In the genomic region with DNA sequence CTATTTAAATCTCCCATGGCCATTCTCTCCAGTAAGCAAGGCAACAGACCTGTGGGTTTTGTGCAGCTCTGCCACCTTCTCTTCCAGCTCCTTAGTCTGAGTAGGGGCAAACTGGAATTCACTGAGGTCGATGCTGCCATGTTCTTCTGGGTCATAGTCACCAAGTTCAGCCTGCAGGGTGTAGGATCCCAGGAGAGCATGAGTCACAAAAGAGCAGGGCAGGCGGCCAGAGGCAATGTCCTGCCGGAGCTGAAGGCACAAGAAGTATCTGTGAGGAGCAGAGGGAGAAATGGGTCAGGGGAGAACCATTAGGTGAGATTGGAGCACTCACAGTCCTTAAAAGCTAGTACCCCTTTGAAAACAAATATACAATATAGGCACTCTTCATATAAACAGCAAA, we compare ENCODE assay signal across 14 cellular contexts.
A peak's percentile ranks its signal among the peaks of the same experiment; 100 is the strongest.
DNase-seq lines count a peak whose midpoint lies in the region; ATAC-seq and TF ChIP-seq lines count a peak whose summit lies in the region.
"Had no signal": no experiment of that assay in that cellular context is flagged by ENCODE, and none has a peak within 500 bp of the region (broad histone marks: within the 10 kb centered on the region; RNA-seq: fewer than 3 reads in every experiment).

No MANE protein-coding gene starts in this region.

- H3K4me3 ChIP-seq in heart right ventricle (no peak overlapping the region), transverse colon (no peak overlapping the region)
- H3K4me3 ChIP-seq: body of pancreas, K562, Peyer's patch had no signal

- peak overlapping the region; percentile 22; the same call in 1 of the 2 replicates for H3K27ac Mint-ChIP-seq in HFFc6
- H3K27ac Mint-ChIP-seq in activated T-helper 1 cell treated with anti-CD3 and anti-CD28 coated beads, Interleukin-12 subunit alpha, Interleukin-12 subunit beta, Interleukin-2, Interleukin-4 antibody, amounts not matched to agents 30 ng/mL and 10 ng/mL and 1 ng/mL, durations not matched to agents 14 hours and 24 hours and 36 hours: no peak overlapping the region

- H3K36me3 ChIP-seq in heart right ventricle (peaks cover 0 to 49% (median 16%) of the 10 kb centered on the region in 9 donors), transverse colon (peaks cover 0 to 4% (median 0%) of the 10 kb centered on the region in 4 donors)

- no peak for TF ChIP-seq POLR2A in transverse colon (IDR thresholded peaks at IDR 0.05)

- 41 to 75% methylated on average over 3 of the region's 3 CpGs for WGBS in heart right ventricle, 2 donors
- WGBS in transverse colon (ENCODE audit: low coverage in 1 of 2), 2 donors: 67 to 80% methylated on average over 2 to 3 of the region's 3 CpGs

- H3K36me3 Mint-ChIP-seq in HFFc6 (ENCODE audit: low read depth): no peaks in the 10 kb centered on the region
- no peaks in the 10 kb centered on the region for H3K36me3 Mint-ChIP-seq in activated T-helper 1 cell treated with anti-CD3 and anti-CD28 coated beads, Interleukin-12 subunit alpha, Interleukin-12 subunit beta, Interleukin-2, Interleukin-4 antibody, amounts not matched to agents 30 ng/mL and 10 ng/mL and 1 ng/mL, durations not matched to agents 14 hours and 24 hours and 36 hours (ENCODE audit: low read depth)

- peak in 3 of 8 donors; percentile 58 to 84 (median 68) for ATAC-seq in heart right ventricle
- ATAC-seq: body of pancreas, esophagus mucosa, K562 had no signal

- H3K4me3 Mint-ChIP-seq in HFFc6: no peak overlapping the region
- H3K4me3 Mint-ChIP-seq in activated T-helper 1 cell treated with anti-CD3 and anti-CD28 coated beads, Interleukin-12 subunit alpha, Interleukin-12 subunit beta, Interleukin-2, Interleukin-4 antibody, amounts not matched to agents 30 ng/mL and 10 ng/mL and 1 ng/mL, durations not matched to agents 14 hours and 24 hours and 36 hours: no peak overlapping the region

- no peak overlapping the region for H3K27ac ChIP-seq in heart right ventricle
- H3K27ac ChIP-seq in transverse colon: no peak overlapping the region
- H3K27ac ChIP-seq: body of pancreas, Peyer's patch had no signal

- in situ Hi-C loops in transverse colon (cut with MboI; ENCODE audit: low pct_ligation_motif_present in 1 of 4, low pct_unique_long_range_greater_than_20kb in 1 of 4, low sequenced_read_pairs in 3 of 4): no loop called here

- DNase-seq in HFFc6 (peak; percentile 74), amniotic stem cell (lab: John Stamatoyannopoulos, UW) (peak; percentile 10), heart right ventricle (peak; percentile 15 to 63), transverse colon (peak; percentile 14), HuH-7.5 (ENCODE audit: low spot score) (no peak), mesenteric fat pad (ENCODE audit: low spot score) (no peak), NCI-H510A (lab: John Stamatoyannopoulos, UW) (no peak)
- no peak for DNase-seq in activated T-helper 1 cell treated with anti-CD3 and anti-CD28 coated beads, Interleukin-12 subunit alpha, Interleukin-12 subunit beta, Interleukin-2, Interleukin-4 antibody, amounts not matched to agents 30 ng/mL and 10 ng/mL and 1 ng/mL, durations not matched to agents 14 hours and 24 hours and 36 hours (ENCODE audit: low spot score)
- DNase-seq: body of pancreas; Peyer's patch; stimulated activated CD4-positive, alpha-beta T cell treated with anti-CD3 and anti-CD28 coated beads, Interleukin-2, amount 100 ng/mL, for 24 hours; stimulated activated naive CD4-positive, alpha-beta T cell treated with Interleukin-2 at 50 U/mL for 16 hours had no signal

- H3K4me1 Mint-ChIP-seq in HFFc6 (ENCODE audit: low read depth): peaks cover 14% of the 10 kb centered on the region
- no peaks in the 10 kb centered on the region for H3K4me1 Mint-ChIP-seq in activated T-helper 1 cell treated with anti-CD3 and anti-CD28 coated beads, Interleukin-12 subunit alpha, Interleukin-12 subunit beta, Interleukin-2, Interleukin-4 antibody, amounts not matched to agents 30 ng/mL and 10 ng/mL and 1 ng/mL, durations not matched to agents 14 hours and 24 hours and 36 hours (ENCODE audit: low read depth)

- H3K27me3 Mint-ChIP-seq in HFFc6 (ENCODE audit: insufficient read depth): no peaks in the 10 kb centered on the region
- H3K27me3 Mint-ChIP-seq in activated T-helper 1 cell treated with anti-CD3 and anti-CD28 coated beads, Interleukin-12 subunit alpha, Interleukin-12 subunit beta, Interleukin-2, Interleukin-4 antibody, amounts not matched to agents 30 ng/mL and 10 ng/mL and 1 ng/mL, durations not matched to agents 14 hours and 24 hours and 36 hours (ENCODE audit: insufficient read depth): no peaks in the 10 kb centered on the region

- TF ChIP-seq EP300 in transverse colon (IDR thresholded peaks at IDR 0.05; ENCODE audit: low read depth): no peak

- TF ChIP-seq CTCF in HFFc6 (IDR thresholded peaks at IDR 0.05) (no peak; the same call in 1 of the 2 replicates), heart right ventricle (IDR thresholded peaks at IDR 0.05) (no peak), transverse colon (IDR thresholded peaks at IDR 0.05) (no peak)

- intact Hi-C loops in heart right ventricle (cut with DNase I) (loop anchor here in 1 of 10 donors (10.0 kb wide), 1 partner anchor 64 kb away; no protein-coding TSS in a partner anchor), transverse colon (cut with DNase I; ENCODE audit: low total_unique reads) (no loop called here)
- intact Hi-C loops in activated T-helper 1 cell treated with anti-CD3 and anti-CD28 coated beads, Interleukin-12 subunit alpha, Interleukin-12 subunit beta, Interleukin-2, Interleukin-4 antibody, amounts not matched to agents 30 ng/mL and 10 ng/mL and 1 ng/mL, durations not matched to agents 14 hours and 24 hours and 36 hours (cut with micrococcal nuclease): no loop called here

- H3K9me3 Mint-ChIP-seq in HFFc6: no peaks in the 10 kb centered on the region
- H3K9me3 Mint-ChIP-seq in activated T-helper 1 cell treated with anti-CD3 and anti-CD28 coated beads, Interleukin-12 subunit alpha, Interleukin-12 subunit beta, Interleukin-2, Interleukin-4 antibody, amounts not matched to agents 30 ng/mL and 10 ng/mL and 1 ng/mL, durations not matched to agents 14 hours and 24 hours and 36 hours: no peaks in the 10 kb centered on the region

- H3K4me1 ChIP-seq in heart right ventricle (peaks cover 0 to 20% (median 0%) of the 10 kb centered on the region in 9 donors), transverse colon (no peaks in the 10 kb centered on the region)
- H3K4me1 ChIP-seq: body of pancreas, Peyer's patch had no signal

- H3K27me3 ChIP-seq in heart right ventricle (no peaks in the 10 kb centered on the region), transverse colon (no peaks in the 10 kb centered on the region)
- H3K27me3 ChIP-seq: body of pancreas, Peyer's patch had no signal

- H3K9me3 ChIP-seq in heart right ventricle: no peaks in the 10 kb centered on the region
- no peaks in the 10 kb centered on the region for H3K9me3 ChIP-seq in transverse colon
- H3K9me3 ChIP-seq: body of pancreas, Peyer's patch had no signal

Comparison
In these comparisons a context has a peak if more than half of its experiments do, and no peak if none do; other contexts are left out.
1. DNase-seq: peak in HFFc6 (single experiment), amniotic stem cell (single experiment), heart right ventricle (2 of 2) and transverse colon (single experiment); none in HuH-7.5 (single experiment), mesenteric fat pad (single experiment), activated T-helper 1 cell treated with anti-CD3 and anti-CD28 coated beads, Interleukin-12 subunit alpha, Interleukin-12 subunit beta, Interleukin-2, Interleukin-4 antibody, amounts not matched to agents 30 ng/mL and 10 ng/mL and 1 ng/mL, durations not matched to agents 14 hours and 24 hours and 36 hours (single experiment) and NCI-H510A (single experiment).